11 cellular contexts compared by ENCODE assay signal in the genomic region with DNA sequence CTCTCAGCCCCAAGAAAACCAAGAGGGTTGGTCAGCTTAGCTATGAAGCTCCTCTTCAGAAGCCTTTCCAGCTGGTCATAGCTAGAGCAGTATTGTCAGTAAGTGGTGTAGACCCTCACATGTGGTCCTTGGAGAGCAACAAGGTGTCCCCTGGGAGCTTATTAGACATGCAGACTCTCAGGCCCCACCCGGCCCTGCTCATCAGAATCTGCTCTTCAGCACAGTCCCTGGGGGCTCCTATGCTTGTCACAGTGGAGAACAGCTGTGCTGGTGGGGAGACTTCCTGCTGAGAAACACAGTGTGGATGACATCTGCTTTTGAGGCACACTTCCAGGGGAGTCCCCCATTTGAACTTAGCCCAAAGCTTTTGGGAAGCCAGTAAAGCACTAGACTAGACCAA. TPM values are rescaled to one million over a fixed set of nuclear protein-coding genes. Genes with fewer than 3 reads are reported as not detected.
A peak's percentile ranks its signal among the peaks of the same experiment; 100 is the strongest.
DNase-seq lines count a peak whose midpoint lies in the region; ATAC-seq, FAIRE-seq and TF ChIP-seq lines count a peak whose summit lies in the region.
"Had no signal": no experiment of that assay in that cellular context is flagged by ENCODE, and none has a peak within 500 bp of the region (broad histone marks: within the 10 kb centered on the region; RNA-seq: fewer than 3 reads in every experiment).

No MANE protein-coding gene starts in this region.

- peak overlapping the region; percentile 62 for H3K27ac Mint-ChIP-seq in activated B cell treated with CpG ODN at 0.5 μM for 24 hours
- no peak overlapping the region for H3K27ac Mint-ChIP-seq in activated T-cell treated with anti-CD3 and anti-CD28 coated beads, Interleukin-2, amount 50 U/mL, for 72 hours
- H3K27ac Mint-ChIP-seq: nephron had no signal

- no peak for FAIRE-seq in H54 (lab: Jason Lieb, UNC)

- ATAC-seq in GM18519 (IDR thresholded peaks at IDR 0.05; ENCODE audit: low FRiP score, unreplicated experiment) (peak; percentile 73), GM21528 (IDR thresholded peaks at IDR 0.05; ENCODE audit: low FRiP score, unreplicated experiment) (peak; percentile 81), HG03354 (IDR thresholded peaks at IDR 0.05; ENCODE audit: poor library complexity, severe bottlenecking, unreplicated experiment) (peak; percentile 85), activated B cell treated with CpG ODN at 0.5 μM for 24 hours (ENCODE audit: low read depth) (peak; percentile 91)
- ATAC-seq in activated T-cell treated with anti-CD3 and anti-CD28 coated beads, Interleukin-2, amount 50 U/mL, for 72 hours (replicated peaks in 1 of 2), result no peak
- ATAC-seq: heart left ventricle had no signal

- H3K36me3 Mint-ChIP-seq in activated B cell treated with CpG ODN at 0.5 μM for 24 hours (ENCODE audit: low read depth), result no peaks in the 10 kb centered on the region
- H3K36me3 Mint-ChIP-seq in activated T-cell treated with anti-CD3 and anti-CD28 coated beads, Interleukin-2, amount 50 U/mL, for 72 hours (ENCODE audit: insufficient read depth in 2 of 2), result no peaks in the 10 kb centered on the region

- peak overlapping the region; percentile 67 for H3K4me3 Mint-ChIP-seq in activated B cell treated with CpG ODN at 0.5 μM for 24 hours
- no peak overlapping the region for H3K4me3 Mint-ChIP-seq in activated T-cell treated with anti-CD3 and anti-CD28 coated beads, Interleukin-2, amount 50 U/mL, for 72 hours
- H3K4me3 Mint-ChIP-seq: nephron had no signal

- no peak overlapping the region for H3K27ac ChIP-seq in colonic mucosa
- H3K27ac ChIP-seq: heart left ventricle had no signal

- CTCF ChIA-PET in activated B cell treated with CpG ODN at 0.5 μM for 24 hours (lab: Charles Lee), result interaction anchor here (0.7 to 2.9 kb wide), 8 partner anchors 13 to 759 kb away, joined by 3 to 29 read pairs (median 6); partner anchors contain the start of genes DTL, INTS7 and NEK2

- no peaks in the 10 kb centered on the region for H3K9me3 ChIP-seq in colonic mucosa
- H3K9me3 ChIP-seq: heart left ventricle had no signal

- no peaks in the 10 kb centered on the region for H3K27me3 ChIP-seq in colonic mucosa

- DNase-seq in activated B cell treated with CpG ODN at 0.5 μM for 24 hours, result peak; percentile 59
- DNase-seq in colonic mucosa, result no peak
- no peak for DNase-seq in activated T-cell treated with anti-CD3 and anti-CD28 coated beads, Interleukin-2, amount 50 U/mL, for 72 hours
- no peak for DNase-seq in H54 (ENCODE audit: insufficient read length, low spot score)
- DNase-seq in OCI-M2 (lab: John Stamatoyannopoulos, UW; ENCODE audit: unreplicated experiment), result no peak
- DNase-seq: NCI-H2029 treated with DMSO at 0.1 percent for 48 hours had no signal

- no peaks in the 10 kb centered on the region for H3K36me3 ChIP-seq in colonic mucosa
- H3K36me3 ChIP-seq: heart left ventricle had no signal

- H3K27me3 Mint-ChIP-seq in activated B cell treated with CpG ODN at 0.5 μM for 24 hours, result peaks cover 3% of the 10 kb centered on the region
- H3K27me3 Mint-ChIP-seq in activated T-cell treated with anti-CD3 and anti-CD28 coated beads, Interleukin-2, amount 50 U/mL, for 72 hours (ENCODE audit: low read depth), result peaks cover 9% of the 10 kb centered on the region

- peaks cover 57% of the 10 kb centered on the region for H3K4me1 Mint-ChIP-seq in activated B cell treated with CpG ODN at 0.5 μM for 24 hours
- H3K4me1 Mint-ChIP-seq in activated T-cell treated with anti-CD3 and anti-CD28 coated beads, Interleukin-2, amount 50 U/mL, for 72 hours (ENCODE audit: low read depth), result peaks cover 27% of the 10 kb centered on the region

- no peak for TF ChIP-seq POLR2A in H54 (IDR thresholded peaks at IDR 0.05; ENCODE audit: low read depth, low read length)

- intact Hi-C loops in activated B cell treated with CpG ODN at 0.5 μM for 24 hours (cut with micrococcal nuclease) (loop anchor here (1.0 to 5.0 kb wide), 6 partner anchors 16 to 588 kb away; partner anchors contain the start of genes DTL, INTS7, LPGAT1 and NEK2), colonic mucosa (cut with DNase I) (loop anchor here (5.0 kb wide), 3 partner anchors 135 to 310 kb away; partner anchors contain the start of gene LPGAT1)

- H3K4me1 ChIP-seq in colonic mucosa, result no peaks in the 10 kb centered on the region

- no peak overlapping the region for H3K9ac ChIP-seq in colonic mucosa (ENCODE audit: low read depth in 2 of 2, low read length in 2 of 2)

- H3K9me3 Mint-ChIP-seq in activated B cell treated with CpG ODN at 0.5 μM for 24 hours, result peaks cover 4% of the 10 kb centered on the region
- no peaks in the 10 kb centered on the region for H3K9me3 Mint-ChIP-seq in activated T-cell treated with anti-CD3 and anti-CD28 coated beads, Interleukin-2, amount 50 U/mL, for 72 hours

- TF ChIP-seq CTCF in activated B cell treated with CpG ODN at 0.5 μM for 24 hours (IDR thresholded peaks at IDR 0.05) (no peak), colonic mucosa (IDR thresholded peaks at IDR 0.05) (no peak)

- H3K4me3 ChIP-seq in colonic mucosa, result no peak overlapping the region
- H3K4me3 ChIP-seq: heart left ventricle had no signal

- POLR2A ChIA-PET in activated B cell treated with CpG ODN at 0.5 μM for 24 hours (lab: Charles Lee), result interaction anchor here (0.5 to 2.3 kb wide), 8 partner anchors 15 to 911 kb away, joined by 3 to 16 read pairs (median 5); partner anchors contain the start of genes ATF3, DTL and INTS7

RNA-seq across cellular contexts. Expression of gene NEK2, which starts 21.9 kb away (rescaled TPM):
- total RNA-seq in activated B cell treated with CpG ODN at 0.5 μM for 24 hours (0.35 and 0.59 TPM in 2 replicates), colonic mucosa (10 to 100 TPM in 1 of 2 donors, 1 to 10 TPM in 1; 9.3 to 31.2 TPM)
- total RNA-seq in activated T-cell treated with anti-CD3 and anti-CD28 coated beads, Interleukin-2, amount 50 U/mL, for 72 hours, result 10 to 100 TPM; 36.8 to 41.9 TPM

Comparison
In these comparisons a context has a peak if more than half of its experiments do, and no peak if none do; other contexts are left out.
1. ATAC-seq: peak in GM18519 (single experiment), GM21528 (single experiment), HG03354 (single experiment) and activated B cell treated with CpG ODN at 0.5 μM for 24 hours (single experiment); none in activated T-cell treated with anti-CD3 and anti-CD28 coated beads, Interleukin-2, amount 50 U/mL, for 72 hours (0 of 2).